Comparison of ENCODE assay signal across 1 cellular context in genomic region chr11:66068923-66069714, GRCh38.
A peak's percentile ranks its signal among the peaks of the same experiment; 100 is the strongest.
TF ChIP-seq lines count a peak whose summit lies in the region.

No MANE protein-coding gene starts in this region.

TF ChIP-seq in SK-N-SH, 30 proteins besides CTCF, POLR2A, EP300 and RAD21:
- no peak for TF ChIP-seq GATA2 (CRISPR knock-in tag; IDR thresholded peaks at IDR 0.05)
- no peak for TF ChIP-seq RXRA (IDR thresholded peaks at IDR 0.05; ENCODE audit: borderline replicate concordance, low read depth)
- TF ChIP-seq SMC3 (IDR thresholded peaks at IDR 0.05; ENCODE audit: low read depth, low read length) = no peak
- TF ChIP-seq TAF1 (IDR thresholded peaks at IDR 0.05; ENCODE audit: borderline replicate concordance, low read depth, low read length) = no peak
- no peak for TF ChIP-seq TEAD4 (IDR thresholded peaks at IDR 0.05; ENCODE audit: borderline replicate concordance, insufficient read depth)
- TF ChIP-seq NRF1 (IDR thresholded peaks at IDR 0.05; ENCODE audit: low read depth, low read length) = no peak
- TF ChIP-seq JUND (IDR thresholded peaks at IDR 0.05) = no peak
- 0 out of 2 replicates have a peak, but pooled peaks have one; percentile 35 for TF ChIP-seq SIN3A (IDR thresholded peaks at IDR 0.05; ENCODE audit: borderline replicate concordance, low read depth, low read length)
- TF ChIP-seq MAX (IDR thresholded peaks at IDR 0.05; ENCODE audit: low read depth) = no peak
